Comparison of ENCODE assay signal across 36 cellular contexts in genomic region chr1:175459839-175460238, GRCh38.
"Had no signal": no experiment of that assay in that cellular context is flagged by ENCODE, and none has a peak within 500 bp of the region (broad histone marks: within the 10 kb centered on the region; RNA-seq: fewer than 3 reads in every experiment).

No MANE protein-coding gene starts in this region.

- ATAC-seq: activated CD8-positive, alpha-beta T cell treated with anti-CD3 and anti-CD28 coated beads for 36 hours; activated naive CD8-positive, alpha-beta T cell treated with anti-CD3 and anti-CD28 coated beads, Interleukin-2, amount 50 U/mL, for 24 hours; activated T-cell treated with anti-CD3 and anti-CD28 coated beads, Interleukin-2, amount 50 U/mL, for 4 hours; body of pancreas had no signal

- H3K27ac Mint-ChIP-seq: activated B cell treated with CpG ODN at 0.5 μM for 24 hours; activated CD4-positive, alpha-beta memory T cell treated with anti-CD3 and anti-CD28 coated beads for 36 hours; activated CD4-positive, alpha-beta T cell treated with anti-CD3 and anti-CD28 coated beads, Interleukin-2, amount 10 ng/mL, durations not matched to agents 24 days and 14 days; activated CD8-positive, alpha-beta T cell treated with anti-CD3 and anti-CD28 coated beads for 36 hours; activated naive CD4-positive, alpha-beta T cell treated with anti-CD3 and anti-CD28 coated beads, Interleukin-2, amount 10 ng/mL, durations not matched to agents 7 days and 5 days; activated naive CD4-positive, alpha-beta T cell treated with anti-CD3 and anti-CD28 coated beads, Interleukin-2, amount 50 U/mL, for 24 hours; activated naive CD8-positive, alpha-beta T cell; activated naive CD8-positive, alpha-beta T cell treated with anti-CD3 and anti-CD28 coated beads, Interleukin-2, amount 10 ng/mL, durations not matched to agents 7 days and 5 days; activated naive CD8-positive, alpha-beta T cell treated with anti-CD3 and anti-CD28 coated beads, Interleukin-2, amount 50 U/mL, for 24 hours; activated T-cell treated with anti-CD3 and anti-CD28 coated beads, Interleukin-2, amount 50 U/mL, for 72 hours; activated T-helper 1 cell treated with anti-CD3 and anti-CD28 coated beads, Interleukin-12 subunit alpha, Interleukin-12 subunit beta, Interleukin-2, Interleukin-4 antibody, amounts not matched to agents 30 ng/mL and 10 ng/mL and 1 ng/mL, durations not matched to agents 14 hours and 24 hours and 36 hours; activated T-helper 2 cell treated with anti-CD3 and anti-CD28 coated beads, Interferon-gamma antibody, Interleukin-2, Interleukin-4, amounts not matched to agents 10 μg/mL and 5 μg/mL and 100 μg/mL, durations not matched to agents 14 hours and 24 hours and 36 hours; T-helper 1 cell treated with Interleukin-12 subunit alpha and Interleukin-12 subunit beta and Interleukin-4 antibody, amounts not matched to agents 30 μg/mL and 1 μg/mL, for 36 hours; T-helper 2 cell treated with Interferon-gamma antibody and Interleukin-4, amounts not matched to agents 5 μg/mL and 100 μg/mL, for 36 hours had no signal

- H3K27ac ChIP-seq: body of pancreas, brain microvascular endothelial cell, breast epithelium, VCaP had no signal

- H3K4me1 Mint-ChIP-seq: activated B cell treated with CpG ODN at 0.5 μM for 24 hours; activated CD4-positive, alpha-beta T cell treated with anti-CD3 and anti-CD28 coated beads, Interleukin-2, amount 10 ng/mL, durations not matched to agents 24 days and 14 days; activated naive CD4-positive, alpha-beta T cell treated with anti-CD3 and anti-CD28 coated beads, Interleukin-2, amount 10 ng/mL, durations not matched to agents 7 days and 5 days; activated naive CD4-positive, alpha-beta T cell treated with anti-CD3 and anti-CD28 coated beads, Interleukin-2, amount 50 U/mL, for 24 hours; activated naive CD8-positive, alpha-beta T cell treated with anti-CD3 and anti-CD28 coated beads, Interleukin-2, amount 10 ng/mL, durations not matched to agents 7 days and 5 days; activated naive CD8-positive, alpha-beta T cell treated with anti-CD3 and anti-CD28 coated beads, Interleukin-2, amount 50 U/mL, for 24 hours had no signal

- H3K36me3 ChIP-seq: brain microvascular endothelial cell, breast epithelium had no signal

- H3K4me3 Mint-ChIP-seq: activated B cell treated with CpG ODN at 0.5 μM for 24 hours; activated CD4-positive, alpha-beta memory T cell treated with anti-CD3 and anti-CD28 coated beads for 36 hours; activated CD4-positive, alpha-beta T cell treated with anti-CD3 and anti-CD28 coated beads, Interleukin-2, amount 10 ng/mL, durations not matched to agents 24 days and 14 days; activated CD8-positive, alpha-beta T cell treated with anti-CD3 and anti-CD28 coated beads for 36 hours; activated naive CD4-positive, alpha-beta T cell treated with anti-CD3 and anti-CD28 coated beads, Interleukin-2, amount 10 ng/mL, durations not matched to agents 7 days and 5 days; activated naive CD4-positive, alpha-beta T cell treated with anti-CD3 and anti-CD28 coated beads, Interleukin-2, amount 50 U/mL, for 24 hours; activated naive CD8-positive, alpha-beta T cell; activated naive CD8-positive, alpha-beta T cell treated with anti-CD3 and anti-CD28 coated beads, Interleukin-2, amount 10 ng/mL, durations not matched to agents 7 days and 5 days; activated naive CD8-positive, alpha-beta T cell treated with anti-CD3 and anti-CD28 coated beads, Interleukin-2, amount 50 U/mL, for 24 hours; activated T-cell treated with anti-CD3 and anti-CD28 coated beads, Interleukin-2, amount 50 U/mL, for 4 hours; activated T-cell treated with anti-CD3 and anti-CD28 coated beads, Interleukin-2, amount 50 U/mL, for 72 hours; activated T-helper 1 cell treated with anti-CD3 and anti-CD28 coated beads, Interleukin-12 subunit alpha, Interleukin-12 subunit beta, Interleukin-2, Interleukin-4 antibody, amounts not matched to agents 30 ng/mL and 10 ng/mL and 1 ng/mL, durations not matched to agents 14 hours and 24 hours and 36 hours; T-helper 1 cell treated with Interleukin-12 subunit alpha and Interleukin-12 subunit beta and Interleukin-4 antibody, amounts not matched to agents 30 μg/mL and 1 μg/mL, for 36 hours; T-helper 2 cell treated with Interferon-gamma antibody and Interleukin-4, amounts not matched to agents 5 μg/mL and 100 μg/mL, for 36 hours had no signal

- DNase-seq: activated B cell treated with CpG ODN at 0.5 μM for 24 hours; activated CD4-positive, alpha-beta memory T cell treated with anti-CD3 and anti-CD28 coated beads for 36 hours; activated CD4-positive, alpha-beta T cell treated with anti-CD3 and anti-CD28 coated beads for 4 hours; activated CD4-positive, alpha-beta T cell treated with anti-CD3 and anti-CD28 coated beads, Interleukin-2, amount 10 ng/mL, durations not matched to agents 24 days and 14 days; activated CD4-positive, alpha-beta T cell treated with anti-CD3 and anti-CD28 coated beads, Interleukin-2, amount 50 U/mL, for 1 hour; activated CD4-positive, alpha-beta T cell treated with anti-CD3 and anti-CD28 coated beads, Interleukin-2, amount 50 U/mL, for 4 hours; activated CD4-positive, CD25-positive, alpha-beta regulatory T cell treated with anti-CD3 and anti-CD28 coated beads, Interleukin-2, amount 50 U/mL, for 72 hours; activated CD8-positive, alpha-beta memory T cell treated with anti-CD3 and anti-CD28 coated beads, Interleukin-2, amount 50 U/mL, for 4 hours; activated CD8-positive, alpha-beta T cell treated with anti-CD3 and anti-CD28 coated beads for 36 hours; activated effector memory CD4-positive, alpha-beta T cell treated with Interleukin-2 at 50 U/mL for 16 hours; activated gamma-delta T cell; activated naive CD4-positive, alpha-beta T cell treated with anti-CD3 and anti-CD28 coated beads, Interleukin-2, amount 10 ng/mL, durations not matched to agents 7 days and 5 days; activated naive CD4-positive, alpha-beta T cell treated with Interleukin-2 at 50 U/mL for 16 hours; activated naive CD8-positive, alpha-beta T cell treated with anti-CD3 and anti-CD28 coated beads, Interleukin-2, amount 10 ng/mL, durations not matched to agents 7 days and 5 days; activated naive CD8-positive, alpha-beta T cell treated with anti-CD3 and anti-CD28 coated beads, Interleukin-2, amount 50 U/mL, for 24 hours; activated T-cell treated with anti-CD3 and anti-CD28 coated beads for 4 hours; activated T-cell treated with anti-CD3 and anti-CD28 coated beads, Interleukin-2, amount 50 U/mL, for 1 hour; activated T-cell treated with anti-CD3 and anti-CD28 coated beads, Interleukin-2, amount 50 U/mL, for 4 hours; activated T-cell treated with anti-CD3 and anti-CD28 coated beads, Interleukin-2, amount 50 U/mL, for 72 hours; amniotic stem cell; aorta; body of pancreas; brain microvascular endothelial cell; central memory CD4-positive, alpha-beta T cell; SW 1271; T-helper 1 cell; T-helper 2 cell; T-helper 9 cell had no signal

- H3K4me3 ChIP-seq: body of pancreas, breast epithelium had no signal

- H3K9me3 ChIP-seq: body of pancreas, breast epithelium had no signal

- H3K9me3 Mint-ChIP-seq: activated B cell treated with CpG ODN at 0.5 μM for 24 hours; activated CD4-positive, alpha-beta memory T cell treated with anti-CD3 and anti-CD28 coated beads for 36 hours; activated CD4-positive, alpha-beta T cell treated with anti-CD3 and anti-CD28 coated beads, Interleukin-2, amount 10 ng/mL, durations not matched to agents 24 days and 14 days; activated CD8-positive, alpha-beta T cell treated with anti-CD3 and anti-CD28 coated beads for 36 hours; activated naive CD4-positive, alpha-beta T cell treated with anti-CD3 and anti-CD28 coated beads, Interleukin-2, amount 10 ng/mL, durations not matched to agents 7 days and 5 days; activated naive CD4-positive, alpha-beta T cell treated with anti-CD3 and anti-CD28 coated beads, Interleukin-2, amount 50 U/mL, for 24 hours; activated naive CD8-positive, alpha-beta T cell treated with anti-CD3 and anti-CD28 coated beads, Interleukin-2, amount 10 ng/mL, durations not matched to agents 7 days and 5 days; activated naive CD8-positive, alpha-beta T cell treated with anti-CD3 and anti-CD28 coated beads, Interleukin-2, amount 50 U/mL, for 24 hours; activated T-cell treated with anti-CD3 and anti-CD28 coated beads, Interleukin-2, amount 50 U/mL, for 4 hours; activated T-helper 1 cell treated with anti-CD3 and anti-CD28 coated beads, Interleukin-12 subunit alpha, Interleukin-12 subunit beta, Interleukin-2, Interleukin-4 antibody, amounts not matched to agents 30 ng/mL and 10 ng/mL and 1 ng/mL, durations not matched to agents 14 hours and 24 hours and 36 hours; activated T-helper 2 cell treated with anti-CD3 and anti-CD28 coated beads, Interferon-gamma antibody, Interleukin-2, Interleukin-4, amounts not matched to agents 10 μg/mL and 5 μg/mL and 100 μg/mL, durations not matched to agents 14 hours and 24 hours and 36 hours; T-helper 1 cell treated with Interleukin-12 subunit alpha and Interleukin-12 subunit beta and Interleukin-4 antibody, amounts not matched to agents 30 μg/mL and 1 μg/mL, for 36 hours; T-helper 2 cell treated with Interferon-gamma antibody and Interleukin-4, amounts not matched to agents 5 μg/mL and 100 μg/mL, for 36 hours had no signal

- H3K27me3 Mint-ChIP-seq: activated B cell treated with CpG ODN at 0.5 μM for 24 hours had no signal

- H3K27me3 ChIP-seq: body of pancreas, brain microvascular endothelial cell, breast epithelium had no signal

- H3K36me3 Mint-ChIP-seq: activated CD4-positive, alpha-beta memory T cell treated with anti-CD3 and anti-CD28 coated beads for 36 hours; activated naive CD4-positive, alpha-beta T cell treated with anti-CD3 and anti-CD28 coated beads, Interleukin-2, amount 10 ng/mL, durations not matched to agents 7 days and 5 days; activated naive CD4-positive, alpha-beta T cell treated with anti-CD3 and anti-CD28 coated beads, Interleukin-2, amount 50 U/mL, for 24 hours; activated naive CD8-positive, alpha-beta T cell; activated naive CD8-positive, alpha-beta T cell treated with anti-CD3 and anti-CD28 coated beads, Interleukin-2, amount 10 ng/mL, durations not matched to agents 7 days and 5 days had no signal
